ENCODE assay signal across 28 cellular contexts in the genomic region with DNA sequence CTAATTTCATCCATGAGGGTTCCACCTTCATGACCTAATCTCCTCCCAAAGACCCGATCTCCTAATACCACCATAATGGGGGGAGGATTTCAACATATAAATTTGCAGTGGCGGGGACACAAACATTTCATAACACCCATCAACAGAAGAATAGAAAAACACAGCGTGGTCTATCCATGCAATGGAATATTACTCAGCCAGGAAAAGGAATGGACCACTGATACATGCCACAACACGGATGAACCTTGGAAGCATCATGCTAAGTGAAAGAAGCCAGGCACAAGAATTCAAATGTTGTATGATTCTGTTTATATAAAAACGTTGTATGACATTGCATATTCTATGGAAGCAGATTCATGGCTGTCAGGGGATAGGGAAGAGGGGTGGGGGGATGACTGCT. TPM values are rescaled to one million over a fixed set of nuclear protein-coding genes. Genes with fewer than 3 reads are reported as not detected.
"Had no signal": no experiment of that assay in that cellular context is flagged by ENCODE, and none has a peak within 500 bp of the region (broad histone marks: within the 10 kb centered on the region; RNA-seq: fewer than 3 reads in every experiment).

No MANE protein-coding gene starts in this region.

- H3K36me3 Mint-ChIP-seq: mesothelial cell of epicardium had no signal

- H3K9me3 ChIP-seq: colonic mucosa, esophagus squamous epithelium, gastrocnemius medialis, heart right ventricle, left lung, lower lobe of right lung had no signal

- H3K4me3 ChIP-seq: colonic mucosa, dorsolateral prefrontal cortex, esophagus squamous epithelium, gastrocnemius medialis, heart right ventricle, left lung, lower lobe of right lung had no signal

- H3K27ac ChIP-seq: colonic mucosa, dorsolateral prefrontal cortex, epithelial cell of prostate, esophagus squamous epithelium, gastrocnemius medialis, heart right ventricle, left lung, lower lobe of right lung had no signal

- ATAC-seq: esophagus mucosa, gastrocnemius medialis, heart right ventricle, left cardiac atrium, left lung, left ventricle myocardium superior, lower lobe of right lung had no signal

- H3K4me3 Mint-ChIP-seq: mesothelial cell of epicardium had no signal

- DNase-seq: colonic mucosa; dermis blood vessel endothelial cell; dorsolateral prefrontal cortex; effector CD4-positive, alpha-beta T cell; effector memory CD4-positive, alpha-beta T cell; erythroblast; esophagus squamous epithelium; foreskin fibroblast; foreskin melanocyte; gastrocnemius medialis; glutamatergic neuron; heart right ventricle; hippocampal formation; left cardiac atrium; left lung; left ventricle myocardium superior; lower lobe of right lung; mesenchymal stem cell had no signal

- H3K27ac Mint-ChIP-seq: mesothelial cell of epicardium had no signal

- H3K4me1 ChIP-seq: colonic mucosa had no signal

- H3K36me3 ChIP-seq: colonic mucosa, esophagus squamous epithelium, gastrocnemius medialis, heart right ventricle, left lung, lower lobe of right lung had no signal

RNA-seq across cellular contexts. Expression of a gene that starts 2.7 kb away (rescaled TPM):
- total RNA-seq: chondrocyte, colonic mucosa, dermis blood vessel endothelial cell, dorsolateral prefrontal cortex, esophagus mucosa, esophagus squamous epithelium, gastrocnemius medialis, glomerular endothelial cell, heart right ventricle, kidney epithelial cell, left cardiac atrium, left lung, left ventricle myocardium superior, lower leg skin, lower lobe of right lung, lung microvascular endothelial cell, mesenteric fat pad, mesothelial cell of epicardium, mucosa of gallbladder had no signal
